Comparison of ENCODE assay signal across 23 cellular contexts in genomic region chr15:49415171-49415570, GRCh38. TPM values are rescaled to one million over a fixed set of nuclear protein-coding genes. Genes with fewer than 3 reads are reported as not detected.
"Had no signal": no experiment of that assay in that cellular context is flagged by ENCODE, and none has a peak within 500 bp of the region (broad histone marks: within the 10 kb centered on the region; RNA-seq: fewer than 3 reads in every experiment).

No MANE protein-coding gene starts in this region.

- H3K4me1 ChIP-seq: heart left ventricle, parathyroid adenoma, uterus had no signal

- H3K9ac ChIP-seq: parathyroid adenoma had no signal

- H3K36me3 ChIP-seq: heart left ventricle, uterus had no signal

- H3K79me2 ChIP-seq: parathyroid adenoma had no signal

- ATAC-seq: activated CD8-positive, alpha-beta T cell treated with anti-CD3 and anti-CD28 coated beads, Interleukin-2, amount 10 ng/mL, durations not matched to agents 7 days and 5 days; activated naive CD8-positive, alpha-beta T cell treated with anti-CD3 and anti-CD28 coated beads, Interleukin-2, amount 50 U/mL, for 24 hours; heart left ventricle; left cardiac atrium; natural killer cell treated with Interleukin-12 subunit alpha and Interleukin-12 subunit beta and Interleukin-15 and Interleukin-18, amount 100 ng/mL, for 72 hours; right cardiac atrium; stimulated activated naive B cell treated with anti-CD40 and anti-IgM and Interleukin-4, amounts not matched to agents 10 μg/mL and 1 μg/mL and 100 μg/mL, for 72 hours had no signal

- DNase-seq: activated CD4-positive, alpha-beta T cell treated with anti-CD3 and anti-CD28 coated beads for 1 hour; activated CD4-positive, alpha-beta T cell treated with anti-CD3 and anti-CD28 coated beads, Interleukin-2, amount 50 U/mL, for 1 hour; activated CD8-positive, alpha-beta T cell treated with anti-CD3 and anti-CD28 coated beads, Interleukin-2, amount 10 ng/mL, durations not matched to agents 7 days and 5 days; activated gamma-delta T cell; activated naive CD4-positive, alpha-beta T cell treated with anti-CD3 and anti-CD28 coated beads, Interleukin-2, amount 50 U/mL, for 16 hours; activated naive CD8-positive, alpha-beta T cell treated with anti-CD3 and anti-CD28 coated beads, Interleukin-2, amount 50 U/mL, for 24 hours; anterior cingulate cortex; caudate nucleus; effector CD8-positive, alpha-beta T cell; heart left ventricle; islet precursor cell; left cardiac atrium; right cardiac atrium; stimulated activated CD4-positive, alpha-beta T cell treated with anti-CD3 and anti-CD28 coated beads, Interleukin-2, amount 100 ng/mL, for 48 hours; stimulated activated CD8-positive, alpha-beta memory T cell treated with anti-CD3 and anti-CD28 coated beads, Interleukin-4, amount 100 ng/mL, for 48 hours; stimulated activated naive B cell treated with anti-CD40 and anti-IgM and Interleukin-4, amounts not matched to agents 10 μg/mL and 1 μg/mL and 100 μg/mL, for 72 hours; T-helper 9 cell; trophoblast cell; uterus had no signal

- H3K9me3 ChIP-seq: uterus had no signal

- H2AFZ ChIP-seq: parathyroid adenoma had no signal

- H3K27me3 ChIP-seq: heart left ventricle, uterus had no signal

- H3K27ac ChIP-seq: heart left ventricle, parathyroid adenoma, uterus had no signal

- H3K4me3 ChIP-seq: heart left ventricle, uterus had no signal

RNA-seq across cellular contexts. Expression of gene FGF7, which starts 7.9 kb away (rescaled TPM):
- total RNA-seq: activated T-helper 1 cell treated with anti-CD3 and anti-CD28 coated beads, Interleukin-12 subunit alpha, Interleukin-12 subunit beta, Interleukin-2, Interleukin-4 antibody, amounts not matched to agents 30 ng/mL and 10 ng/mL and 1 ng/mL, durations not matched to agents 14 hours and 24 hours and 36 hours; natural killer cell treated with Interleukin-12 subunit alpha and Interleukin-12 subunit beta and Interleukin-15 and Interleukin-18, amount 100 ng/mL, for 72 hours; pulmonary artery endothelial cell had no signal
